In genomic region chr3:53255775-53256703, GRCh38 we compare ENCODE assay signal across 8 cellular contexts. TPM values are rescaled to one million over a fixed set of nuclear protein-coding genes. Genes with fewer than 3 reads are reported as not detected.
DNase-seq lines count a peak whose midpoint lies in the region; ATAC-seq, FAIRE-seq and TF ChIP-seq lines count a peak whose summit lies in the region.

TKT (minus strand) TSS chr3:53256022; CDS start chr3:53255942, 80 bp downstream.

- H3K27me3 Mint-ChIP-seq in dendritic cell treated with granulocyte-macrophage colony-stimulating factor and Interleukin-4, amounts not matched to agents 40 ng/mL and 50 ng/mL, for 4 days: no peaks in the 10 kb centered on the region

- H3K27me3 ChIP-seq in AG04450 (ENCODE audit: control insufficient read depth, insufficient read depth, low read length) (no peaks in the 10 kb centered on the region), HepG2 (ENCODE audit: control insufficient read depth in 1 of 2, insufficient read depth in 2 of 2, low read length in 2 of 2) (no peaks in the 10 kb centered on the region; a peak in 1 of 5 replicates)

- H4K20me1 ChIP-seq in HepG2 (ENCODE audit: insufficient read depth, low read length): peaks cover 36% of the 10 kb centered on the region

- H3K9me3 ChIP-seq in AG04450 (ENCODE audit: control insufficient read depth, insufficient read depth, low read length) (peaks cover 5% of the 10 kb centered on the region; the same call in 1 of the 2 replicates), HepG2 (ENCODE audit: low read length) (no peaks in the 10 kb centered on the region)

- peaks cover 44% of the 10 kb centered on the region for H3K79me2 ChIP-seq in HepG2 (ENCODE audit: insufficient read depth, low read length)

- WGBS in HepG2 (ENCODE audit: low lambda C conversion rate): 56% methylated on average over 12 of the region's 66 CpGs

- no peaks in the 10 kb centered on the region for H3K9me3 Mint-ChIP-seq in dendritic cell treated with granulocyte-macrophage colony-stimulating factor and Interleukin-4, amounts not matched to agents 40 ng/mL and 50 ng/mL, for 4 days

- peaks cover 69% of the 10 kb centered on the region for H3K4me1 Mint-ChIP-seq in dendritic cell treated with granulocyte-macrophage colony-stimulating factor and Interleukin-4, amounts not matched to agents 40 ng/mL and 50 ng/mL, for 4 days (ENCODE audit: low read depth)

- TF ChIP-seq CTCF in AG04450 (IDR thresholded peaks at IDR 0.05; ENCODE audit: low read depth, low read length) (no peak), HepG2 (CRISPR knock-in tag; IDR thresholded peaks at IDR 0.05) (no peak)

- BruUV-seq in HepG2 (replicated peaks; lab: Mats Ljungman, UMichigan): no TSS peak

- H3K27ac ChIP-seq in AG04450 (ENCODE audit: low read depth, low read length) (peak within 1 kb of the TSS; percentile 57), HepG2 (ENCODE audit: extremely low read length, insufficient read depth, low read length) (peak within 1 kb of the TSS; percentile 63)

- TF ChIP-seq POLR2A in HepG2 (IDR thresholded peaks at IDR 0.05; ENCODE audit: insufficient read depth in 1 of 2, low read depth in 2 of 2, low read length in 2 of 2): peak; percentile 84 to 96

- H3K27ac Mint-ChIP-seq in dendritic cell treated with granulocyte-macrophage colony-stimulating factor and Interleukin-4, amounts not matched to agents 40 ng/mL and 50 ng/mL, for 4 days: peak within 1 kb of the TSS; percentile 90

- ATAC-seq in GM18867 (IDR thresholded peaks at IDR 0.05; ENCODE audit: unreplicated experiment) (peak; percentile 62), HG03103 (IDR thresholded peaks at IDR 0.05; ENCODE audit: low read depth, unreplicated experiment) (peak; percentile 43), HepG2 (peak; percentile 65)

- H3K4me3 Mint-ChIP-seq in dendritic cell treated with granulocyte-macrophage colony-stimulating factor and Interleukin-4, amounts not matched to agents 40 ng/mL and 50 ng/mL, for 4 days: peak within 1 kb of the TSS; percentile 91

- no peaks in the 10 kb centered on the region for H3K36me3 ChIP-seq in HepG2 (replicated peaks in 1 of 2; ENCODE audit: control insufficient read depth in 1 of 2, insufficient read depth in 2 of 2, low read length in 2 of 2)

- peak within 1 kb of the TSS; percentile 80 for H3K9ac ChIP-seq in HepG2 (ENCODE audit: insufficient read depth, low read depth, low read length)

- no peak for FAIRE-seq in HepG2 (lab: Jason Lieb, UNC)

- no peak within 1 kb of the TSS for H2AFZ ChIP-seq in HepG2 (ENCODE audit: low read length)

- in situ Hi-C loops in HepG2 (cut with HindIII; ENCODE audit: extremely low pct_ligation_motif_present, low pct_unique_long_range_greater_than_20kb): no loop called here

- 0 out of 2 replicates have a peak, but pooled peaks have one; percentile 4 for TF ChIP-seq RAD21 in HepG2 (CRISPR knock-in tag; IDR thresholded peaks at IDR 0.05)

- peaks cover 44% of the 10 kb centered on the region for H3K36me3 Mint-ChIP-seq in dendritic cell treated with granulocyte-macrophage colony-stimulating factor and Interleukin-4, amounts not matched to agents 40 ng/mL and 50 ng/mL, for 4 days (ENCODE audit: low read depth)

- H3K4me3 ChIP-seq in AG04450 (ENCODE audit: low read depth, low read length): peak within 1 kb of the TSS; percentile 96
- peak within 1 kb of the TSS; percentile 89 to 97 (median 93) for H3K4me3 ChIP-seq in HepG2 (replicated peaks in 1 of 3; ENCODE audit: insufficient read depth in 1 of 3, low read depth in 2 of 3, low read length in 3 of 3)

- CTCF ChIA-PET in AG04450 (lab: Charles Lee): interaction anchor here (0.5 kb wide), 1 partner anchor 96 kb away, joined by 3 read pairs; no protein-coding TSS in a partner anchor
- CTCF ChIA-PET in HepG2 (lab: Yijun Ruan, JAX; ENCODE audit: low intra/inter-chr PET ratio, low total read pairs): no interaction called here

- peak; percentile 54 for DNase-seq in AG04450 (ENCODE audit: low read depth, low spot score)
- peak; percentile 79 for DNase-seq in NCI-H510A (lab: John Stamatoyannopoulos, UW)
- DNase-seq in activated CD4-positive, alpha-beta T cell treated with anti-CD3 and anti-CD28 coated beads, Interleukin-2, amount 50 U/mL, for 1 hour: peak; percentile 72
- DNase-seq in HepG2 (ENCODE audit: low spot score): peak; percentile 63
- DNase-seq in stimulated activated CD4-positive, alpha-beta T cell treated with anti-CD3 and anti-CD28 coated beads, Interleukin-2, amount 100 ng/mL, for 48 hours: peak; percentile 74 to 78

- intact Hi-C loops in dendritic cell treated with granulocyte-macrophage colony-stimulating factor and Interleukin-4, amounts not matched to agents 40 ng/mL and 50 ng/mL, for 4 days (cut with micrococcal nuclease): no loop called here
- intact Hi-C loops in HepG2 (cut with micrococcal nuclease; ENCODE audit: unreplicated experiment): loop anchor here (5.0 kb wide), 1 partner anchor 34 kb away; no protein-coding TSS in a partner anchor

- POLR2A ChIA-PET in AG04450 (lab: Yijun Ruan, JAX) (interaction anchor here (0.6 to 3.3 kb wide), 4 partner anchors 13 to 97 kb away, joined by 4 to 13 read pairs (median 8); no protein-coding TSS in a partner anchor), HepG2 (lab: Yijun Ruan, JAX) (interaction anchor here (2.6 kb wide), 1 partner anchor 14 kb away, joined by 9 read pairs; no protein-coding TSS in a partner anchor)

- peak within 1 kb of the TSS; percentile 97 for H3K4me2 ChIP-seq in HepG2 (ENCODE audit: low read depth, low read length)

- TF ChIP-seq EP300 in HepG2 (IDR thresholded peaks at IDR 0.05; ENCODE audit: low read depth in 2 of 2, low read length in 2 of 2) (no peak), HepG2 (CRISPR knock-in tag; IDR thresholded peaks at IDR 0.05; ENCODE audit: borderline replicate concordance) (no peak)

- H3K4me1 ChIP-seq in HepG2 (ENCODE audit: insufficient read depth, low read length): peaks cover 84% of the 10 kb centered on the region

TF ChIP-seq in HepG2, 621 proteins besides CTCF, POLR2A, EP300 and RAD21 (continues in another document):
- TF ChIP-seq U2AF1 (optimal IDR thresholded peaks at IDR 0.05; ENCODE audit: low read depth, low read length) (no peak), ATF7-NPFF (CRISPR knock-in tag; IDR thresholded peaks at IDR 0.05; ENCODE audit: low read depth) (peak; percentile 28; the same call in 1 of the 2 replicates), NFKB2 (CRISPR knock-in tag; IDR thresholded peaks at IDR 0.05; ENCODE audit: borderline replicate concordance) (no peak), KAT2B (IDR thresholded peaks at IDR 0.05; ENCODE audit: borderline replicate concordance, low read depth, low read length) (no peak), FOXK1 (CRISPR knock-in tag; IDR thresholded peaks at IDR 0.05; ENCODE audit: borderline replicate concordance, low read depth) (peak; percentile 25; the same call in 1 of the 2 replicates), FOSL1 (CRISPR knock-in tag; IDR thresholded peaks at IDR 0.05; ENCODE audit: borderline replicate concordance) (no peak), UBTF (CRISPR knock-in tag; IDR thresholded peaks at IDR 0.05) (peak; percentile 31), SKI (IDR thresholded peaks at IDR 0.05; ENCODE audit: partially characterized antibody) (peak; percentile 35), HOXA7 (CRISPR knock-in tag; IDR thresholded peaks at IDR 0.05) (no peak), ZMYM3 (CRISPR knock-in tag; IDR thresholded peaks at IDR 0.05) (peak; percentile 99), HOXA9 (CRISPR knock-in tag; IDR thresholded peaks at IDR 0.05; ENCODE audit: borderline replicate concordance) (peak; percentile 16; the same call in 1 of the 2 replicates)

RNA-seq across cellular contexts. Expression of gene TKT, which starts in this region (rescaled TPM):
- polyA plus RNA-seq in AG04450 (2011; rRNA removed) (220 and 319 TPM in 2 replicates), HepG2 (2011; rRNA removed) (150 and 188 TPM in 2 replicates)
- 238 and 315 TPM in 2 replicates for polyA minus RNA-seq in AG04450 (2011; rRNA and poly(A)+ RNA removed)
- 196 and 238 TPM in 2 replicates for total RNA-seq in HepG2 (2016; rRNA removed; fragmentation: Illumina TruSeq; extraction: Trizol)
- total RNA-seq in HepG2 (2016; cell fraction: cytosol; rRNA removed; fragmentation: Illumina TruSeq; extraction: Trizol; ENCODE audit: low read depth): 73.9 and 83.5 TPM in 2 replicates
- total RNA-seq in HepG2 (2016; cell fraction: insoluble cytoplasmic fraction; rRNA removed; fragmentation: Illumina TruSeq; extraction: Trizol): 153 and 251 TPM in 2 replicates
- 138 and 161 TPM in 2 replicates for total RNA-seq in HepG2 (2016; cell fraction: membrane; rRNA removed; fragmentation: Illumina TruSeq; extraction: Trizol)
- 157 and 193 TPM in 2 replicates for total RNA-seq in HepG2 (2016; cell fraction: nucleus; rRNA removed; fragmentation: Illumina TruSeq; extraction: Trizol)
- 105 and 148 TPM in 2 replicates for polyA plus RNA-seq in HepG2 (2011; cell fraction: cytosol; rRNA removed)
- 113 and 116 TPM in 2 replicates for polyA plus RNA-seq in HepG2 (2011; cell fraction: nucleus; rRNA removed)
- polyA plus RNA-seq in HepG2 (2012): 234 and 367 TPM in 2 replicates
- 126 and 140 TPM in 2 replicates for polyA plus RNA-seq in HepG2 (2016; cell fraction: cytosol; fragmentation: Illumina TruSeq; extraction: Trizol; ENCODE audit: low read depth)
- polyA plus RNA-seq in HepG2 (2016; cell fraction: insoluble cytoplasmic fraction; fragmentation: Illumina TruSeq; extraction: Trizol; ENCODE audit: low read depth): 190 and 266 TPM in 2 replicates
- polyA plus RNA-seq in HepG2 (2016; cell fraction: membrane; fragmentation: Illumina TruSeq; extraction: Trizol; ENCODE audit: low read depth): 168 and 215 TPM in 2 replicates
- 308 and 328 TPM in 2 replicates for polyA plus RNA-seq in HepG2 (2016; cell fraction: nucleus; fragmentation: Illumina TruSeq; extraction: Trizol; ENCODE audit: insufficient read depth, low read depth)
- 280 and 471 TPM in 2 replicates for polyA minus RNA-seq in HepG2 (2011; rRNA and poly(A)+ RNA removed; ENCODE audit: low replicate concordance)
- polyA minus RNA-seq in HepG2 (2011; cell fraction: cytosol; rRNA and poly(A)+ RNA removed): 128 and 140 TPM in 2 replicates
- 47.4 and 62.7 TPM in 2 replicates for polyA minus RNA-seq in HepG2 (2011; cell fraction: nucleus; rRNA and poly(A)+ RNA removed)

Comparison
In these comparisons a context has a peak if more than half of its experiments do, and no peak if none do; other contexts are left out.
1. Peak in every context shown above with its lines: DNase-seq, ATAC-seq, H3K4me3 ChIP-seq and H3K27ac ChIP-seq.